In the genomic region with DNA sequence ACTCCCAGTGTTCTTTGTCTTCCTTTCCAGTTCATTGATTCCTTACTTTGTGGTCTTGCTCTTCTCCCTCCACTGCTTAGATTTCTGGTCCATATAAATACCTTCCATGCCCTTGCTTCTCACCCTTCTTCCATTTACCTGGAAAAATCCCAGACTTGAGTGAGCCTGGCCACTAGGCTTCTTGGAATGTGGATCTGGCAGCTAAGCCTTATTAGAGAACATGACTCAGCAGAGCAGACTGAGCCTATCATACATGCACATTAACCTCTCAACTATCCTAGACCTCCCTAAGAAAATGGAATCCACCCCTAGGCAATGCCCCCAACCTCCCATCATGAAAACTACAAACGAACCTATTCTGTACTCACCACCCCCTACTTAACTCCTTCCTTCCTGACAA, we compare ENCODE assay signal across 1 cellular context.
TF ChIP-seq lines count a peak whose summit lies in the region.

No MANE protein-coding gene starts in this region.

TF ChIP-seq in WTC11, 78 proteins besides CTCF, POLR2A, EP300 and RAD21 (continued from another document):
- TF ChIP-seq, protein P1, sequence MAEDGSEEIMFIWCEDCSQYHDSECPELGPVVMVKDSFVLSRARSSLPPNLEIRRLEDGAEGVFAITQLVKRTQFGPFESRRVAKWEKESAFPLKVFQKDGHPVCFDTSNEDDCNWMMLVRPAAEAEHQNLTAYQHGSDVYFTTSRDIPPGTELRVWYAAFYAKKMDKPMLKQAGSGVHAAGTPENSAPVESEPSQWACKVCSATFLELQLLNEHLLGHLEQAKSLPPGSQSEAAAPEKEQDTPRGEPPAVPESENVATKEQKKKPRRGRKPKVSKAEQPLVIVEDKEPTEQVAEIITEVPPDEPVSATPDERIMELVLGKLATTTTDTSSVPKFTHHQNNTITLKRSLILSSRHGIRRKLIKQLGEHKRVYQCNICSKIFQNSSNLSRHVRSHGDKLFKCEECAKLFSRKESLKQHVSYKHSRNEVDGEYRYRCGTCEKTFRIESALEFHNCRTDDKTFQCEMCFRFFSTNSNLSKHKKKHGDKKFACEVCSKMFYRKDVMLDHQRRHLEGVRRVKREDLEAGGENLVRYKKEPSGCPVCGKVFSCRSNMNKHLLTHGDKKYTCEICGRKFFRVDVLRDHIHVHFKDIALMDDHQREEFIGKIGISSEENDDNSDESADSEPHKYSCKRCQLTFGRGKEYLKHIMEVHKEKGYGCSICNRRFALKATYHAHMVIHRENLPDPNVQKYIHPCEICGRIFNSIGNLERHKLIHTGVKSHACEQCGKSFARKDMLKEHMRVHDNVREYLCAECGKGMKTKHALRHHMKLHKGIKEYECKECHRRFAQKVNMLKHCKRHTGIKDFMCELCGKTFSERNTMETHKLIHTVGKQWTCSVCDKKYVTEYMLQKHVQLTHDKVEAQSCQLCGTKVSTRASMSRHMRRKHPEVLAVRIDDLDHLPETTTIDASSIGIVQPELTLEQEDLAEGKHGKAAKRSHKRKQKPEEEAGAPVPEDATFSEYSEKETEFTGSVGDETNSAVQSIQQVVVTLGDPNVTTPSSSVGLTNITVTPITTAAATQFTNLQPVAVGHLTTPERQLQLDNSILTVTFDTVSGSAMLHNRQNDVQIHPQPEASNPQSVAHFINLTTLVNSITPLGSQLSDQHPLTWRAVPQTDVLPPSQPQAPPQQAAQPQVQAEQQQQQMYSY (CRISPR knock-in tag; IDR thresholded peaks at IDR 0.05) = no peak
- no peak for TF ChIP-seq KAT7 (CRISPR knock-in tag; IDR thresholded peaks at IDR 0.05; ENCODE audit: borderline replicate concordance)
- no peak for TF ChIP-seq ZBTB21 (CRISPR knock-in tag; IDR thresholded peaks at IDR 0.05; ENCODE audit: borderline replicate concordance)
- no peak for TF ChIP-seq TP53 (CRISPR knock-in tag; IDR thresholded peaks at IDR 0.05)
- TF ChIP-seq ZNF671 (CRISPR knock-in tag; IDR thresholded peaks at IDR 0.05) = no peak
